In genomic region chr17:2178798-2179505, GRCh38 we compare ENCODE assay signal across 12 cellular contexts.
DNase-seq lines count a peak whose midpoint lies in the region; FAIRE-seq and TF ChIP-seq lines count a peak whose summit lies in the region.
"Had no signal": no experiment of that assay in that cellular context is flagged by ENCODE, and none has a peak within 500 bp of the region (broad histone marks: within the 10 kb centered on the region; RNA-seq: fewer than 3 reads in every experiment).

No MANE protein-coding gene starts in this region.

- H3K9me3 ChIP-seq in adrenal gland (replicated peaks in 1 of 3) (no peaks in the 10 kb centered on the region), cardiac muscle cell (ENCODE audit: low read depth) (no peaks in the 10 kb centered on the region), thyroid gland (no peaks in the 10 kb centered on the region)

- H3K9me3 Mint-ChIP-seq in nephron progenitor cell = no peaks in the 10 kb centered on the region

- TF ChIP-seq CTCF in adrenal gland (IDR thresholded peaks at IDR 0.05) = no peak
- TF ChIP-seq CTCF in cardiac muscle cell (IDR thresholded peaks at IDR 0.05; ENCODE audit: low read depth, low read length) = no peak
- no peak for TF ChIP-seq CTCF in nephron progenitor cell (IDR thresholded peaks at IDR 0.05)
- TF ChIP-seq CTCF in thyroid gland (IDR thresholded peaks at IDR 0.05) = no peak

- H3K4me1 ChIP-seq in adrenal gland (replicated peaks in 1 of 2) (peaks cover 50 to 81% of the 10 kb centered on the region in 2 donors), cardiac muscle cell (ENCODE audit: low read depth) (peaks cover 74% of the 10 kb centered on the region), thyroid gland (peaks cover 82 to 94% of the 10 kb centered on the region in 2 donors)

- peaks cover 91% of the 10 kb centered on the region for H3K4me1 Mint-ChIP-seq in nephron progenitor cell

- H3K27me3 ChIP-seq in adrenal gland (no peaks in the 10 kb centered on the region), cardiac muscle cell (no peaks in the 10 kb centered on the region), thyroid gland (no peaks in the 10 kb centered on the region)

- H3K27ac ChIP-seq in adrenal gland = peak overlapping the region; percentile 23 to 94 (median 71)
- peak overlapping the region; percentile 98 for H3K27ac ChIP-seq in cardiac muscle cell
- H3K27ac ChIP-seq in thyroid gland = peak overlapping the region; percentile 62 to 85 (median 67)

- TF ChIP-seq POLR2A in adrenal gland (IDR thresholded peaks at IDR 0.05) (no peak), thyroid gland (IDR thresholded peaks at IDR 0.05) (no peak), GM12892 (IDR thresholded peaks at IDR 0.05; ENCODE audit: low read depth, low read length) (no peak)

- WGBS in adrenal gland, 4 donors = 44 to 55% (median 47%) methylated on average over 13 to 15 of the region's 15 CpGs
- 61 to 78% methylated on average over 9 to 11 of the region's 15 CpGs for WGBS in thyroid gland, 2 donors

- H3K27ac Mint-ChIP-seq in nephron progenitor cell = peak overlapping the region; percentile 52

- peak overlapping the region in 1 of 4 donors; percentile 13 for H3K4me3 ChIP-seq in adrenal gland
- no peak overlapping the region for H3K4me3 ChIP-seq in cardiac muscle cell
- no peak overlapping the region for H3K4me3 ChIP-seq in thyroid gland (replicated peaks in 1 of 3)

- no peak for FAIRE-seq in GM12892 (lab: Jason Lieb, UNC)
- FAIRE-seq: H1 had no signal

- H3K36me3 ChIP-seq in adrenal gland (replicated peaks in 1 of 2) = no peaks in the 10 kb centered on the region
- H3K36me3 ChIP-seq in cardiac muscle cell = no peaks in the 10 kb centered on the region
- no peaks in the 10 kb centered on the region for H3K36me3 ChIP-seq in thyroid gland

- intact Hi-C loops in adrenal gland (cut with DNase I) = loop anchor here in 1 of 2 donors (10.0 kb wide), 1 partner anchor 124 kb away; the partner anchor contains the start of gene HIC1
- intact Hi-C loops in thyroid gland (cut with DNase I) = no loop called here

- no peak overlapping the region for H3K4me3 Mint-ChIP-seq in nephron progenitor cell

- peaks cover 18% of the 10 kb centered on the region for H3K36me3 Mint-ChIP-seq in nephron progenitor cell (ENCODE audit: low read depth)

- H3K27me3 Mint-ChIP-seq in nephron progenitor cell (ENCODE audit: low read depth, poor library complexity) = no peaks in the 10 kb centered on the region

- DNase-seq in adrenal gland (peak in 4 of 7 donors; percentile 31 to 62 (median 39)), cardiac muscle cell (ENCODE audit: low read depth in 1 of 2, low spot score in 1 of 2) (no peak), nephron progenitor cell (no peak), thyroid gland (no peak), SHP77 (lab: John Stamatoyannopoulos, UW) (no peak), germinal center (ENCODE audit: low spot score) (no peak), GM12892 (ENCODE audit: insufficient read length) (no peak), NCI-H526 (lab: John Stamatoyannopoulos, UW) (no peak)
- DNase-seq: activated CD8-positive, alpha-beta memory T cell treated with anti-CD3 and anti-CD28 coated beads, Interleukin-2, amount 50 U/mL, for 4 hours; amniotic stem cell; NCI-H1930 had no signal

Comparison
In these comparisons a context has a peak if more than half of its experiments do, and no peak if none do; other contexts are left out.
1. DNase-seq: peak in adrenal gland (4 of 7); none in cardiac muscle cell (0 of 2), nephron progenitor cell (single experiment), thyroid gland (0 of 2), SHP77 (0 of 2), germinal center (single experiment), GM12892 (single experiment) and NCI-H526 (0 of 2).
2. Peak in every context shown above with its lines, with median percentiles within 50 percentile points of each other: H3K27ac ChIP-seq.